Comparison of ENCODE assay signal across 22 cellular contexts in the genomic region with DNA sequence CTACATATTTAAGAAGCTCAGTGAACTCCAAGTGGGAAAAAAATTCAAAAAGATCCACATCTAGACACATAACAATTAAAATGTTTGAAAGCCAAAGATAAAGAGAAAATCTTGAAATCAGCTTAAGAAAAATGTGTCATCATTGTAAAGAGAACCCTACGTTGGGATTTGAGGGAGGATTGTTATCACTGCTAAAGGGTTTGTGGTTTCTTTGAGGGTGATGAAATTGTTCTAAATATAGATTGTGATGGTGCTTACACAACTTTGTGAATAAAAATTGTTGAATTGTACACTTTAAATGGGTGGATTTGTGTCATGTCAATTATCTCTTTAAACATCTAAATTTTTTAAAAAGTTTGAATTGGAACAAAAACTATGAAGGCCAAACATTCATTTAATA.
DNase-seq lines count a peak whose midpoint lies in the region; ATAC-seq, FAIRE-seq and TF ChIP-seq lines count a peak whose summit lies in the region.
"Had no signal": no experiment of that assay in that cellular context is flagged by ENCODE, and none has a peak within 500 bp of the region (broad histone marks: within the 10 kb centered on the region; RNA-seq: fewer than 3 reads in every experiment).

No MANE protein-coding gene starts in this region.

- no peaks in the 10 kb centered on the region for H3K36me3 ChIP-seq in smooth muscle cell (ENCODE audit: low read depth)
- H3K36me3 ChIP-seq: heart left ventricle, suprapubic skin had no signal

- H4K20me1 ChIP-seq in smooth muscle cell (ENCODE audit: low read depth) = no peaks in the 10 kb centered on the region

- H3K79me2 ChIP-seq in smooth muscle cell (ENCODE audit: low read depth) = no peaks in the 10 kb centered on the region

- TF ChIP-seq CTCF in astrocyte of the spinal cord (IDR thresholded peaks at IDR 0.05; ENCODE audit: low read depth, low read length) = no peak
- TF ChIP-seq CTCF in omental fat pad (IDR thresholded peaks at IDR 0.05) = no peak
- no peak for TF ChIP-seq CTCF in smooth muscle cell (IDR thresholded peaks at IDR 0.05; ENCODE audit: borderline replicate concordance, insufficient read depth, poor library complexity, severe bottlenecking)

- H3K27ac ChIP-seq in smooth muscle cell (ENCODE audit: low read depth) = no peak overlapping the region
- H3K27ac ChIP-seq: heart left ventricle, HL-60, SK-N-MC, suprapubic skin had no signal

- H3K9me3 ChIP-seq in smooth muscle cell (replicated peaks; ENCODE audit: low read depth) = peaks cover 3% of the 10 kb centered on the region
- H3K9me3 ChIP-seq: suprapubic skin had no signal

- 0% methylated on average over 1 of the region's 1 CpG for WGBS in smooth muscle cell (ENCODE audit: low lambda C conversion rate)

- no peaks in the 10 kb centered on the region for H3F3A ChIP-seq in smooth muscle cell (ENCODE audit: low read depth)

- no peak for TF ChIP-seq POLR2A in GM12891 (IDR thresholded peaks at IDR 0.05; ENCODE audit: low read depth, low read length)

- ATAC-seq in omental fat pad (ENCODE audit: low FRiP score) = no peak
- ATAC-seq: heart left ventricle, left ventricle myocardium superior, Panc1 had no signal

- no peak overlapping the region for H3K4me3 ChIP-seq in astrocyte of the spinal cord (ENCODE audit: low read depth, low read length)
- H3K4me3 ChIP-seq in smooth muscle cell = no peak overlapping the region
- H3K4me3 ChIP-seq: heart left ventricle, SK-N-MC, suprapubic skin had no signal

- H3K4me2 ChIP-seq in smooth muscle cell = no peak overlapping the region

- FAIRE-seq in GM12891 (lab: Jason Lieb, UNC) = no peak

- H3K9ac ChIP-seq in smooth muscle cell (ENCODE audit: low read depth) = no peak overlapping the region

- no peaks in the 10 kb centered on the region for H3K4me1 ChIP-seq in smooth muscle cell (ENCODE audit: low read depth)
- H3K4me1 ChIP-seq: heart left ventricle, suprapubic skin had no signal

- H2AFZ ChIP-seq in smooth muscle cell (ENCODE audit: low read depth) = no peak overlapping the region

- in situ Hi-C loops in astrocyte of the spinal cord (cut with HindIII; ENCODE audit: low sequenced_read_pairs) = no loop called here

- H3K27me3 ChIP-seq in smooth muscle cell (ENCODE audit: low read depth) = no peaks in the 10 kb centered on the region
- H3K27me3 ChIP-seq: heart left ventricle, suprapubic skin had no signal

- DNase-seq in HS-5 (ENCODE audit: low read depth) (peak; percentile 28), MV-4-11 (lab: John Stamatoyannopoulos, UW) (peak; percentile 84), astrocyte of the spinal cord (ENCODE audit: low read depth, low spot score) (peak; percentile 22), iris pigment epithelial cell (ENCODE audit: low read depth) (peak; percentile 66), omental fat pad (ENCODE audit: low spot score) (no peak), smooth muscle cell (lab: John Stamatoyannopoulos, UW; ENCODE audit: unreplicated experiment) (no peak), GM12891 (ENCODE audit: insufficient read length, low spot score) (no peak)
- DNase-seq: caudate nucleus; CD8-positive, alpha-beta memory T cell; erythroblast; heart left ventricle; KG1; left ventricle myocardium superior; NCI-H1436; NCI-H69; retina; stimulated activated CD4-positive, alpha-beta T cell treated with anti-CD3 and anti-CD28 coated beads, Interleukin-15, amount 100 ng/mL, for 24 hours; T-helper 9 cell had no signal

TF ChIP-seq in GM12891, 5 proteins besides CTCF, POLR2A, EP300 and RAD21:
- TF ChIP-seq TAF1 (IDR thresholded peaks at IDR 0.05; ENCODE audit: low read depth, low read length) (no peak), SPI1 (IDR thresholded peaks at IDR 0.05; ENCODE audit: low read depth, low read length) (no peak), PAX5 (IDR thresholded peaks at IDR 0.05; ENCODE audit: insufficient read depth, low read length, severe bottlenecking) (no peak), POLR2AphosphoS5 (IDR thresholded peaks at IDR 0.05; ENCODE audit: low read depth, low read length) (no peak), POU2F2 (IDR thresholded peaks at IDR 0.05; ENCODE audit: low read depth, low read length) (no peak)
TF ChIP-seq in GM12891: peak in this region for 0.

Comparison
In these comparisons a context has a peak if more than half of its experiments do, and no peak if none do; other contexts are left out.
1. DNase-seq: peak in HS-5 (single experiment), MV-4-11 (single experiment), astrocyte of the spinal cord (single experiment) and iris pigment epithelial cell (single experiment); none in omental fat pad (single experiment), smooth muscle cell (single experiment) and GM12891 (single experiment).